In the genomic region with DNA sequence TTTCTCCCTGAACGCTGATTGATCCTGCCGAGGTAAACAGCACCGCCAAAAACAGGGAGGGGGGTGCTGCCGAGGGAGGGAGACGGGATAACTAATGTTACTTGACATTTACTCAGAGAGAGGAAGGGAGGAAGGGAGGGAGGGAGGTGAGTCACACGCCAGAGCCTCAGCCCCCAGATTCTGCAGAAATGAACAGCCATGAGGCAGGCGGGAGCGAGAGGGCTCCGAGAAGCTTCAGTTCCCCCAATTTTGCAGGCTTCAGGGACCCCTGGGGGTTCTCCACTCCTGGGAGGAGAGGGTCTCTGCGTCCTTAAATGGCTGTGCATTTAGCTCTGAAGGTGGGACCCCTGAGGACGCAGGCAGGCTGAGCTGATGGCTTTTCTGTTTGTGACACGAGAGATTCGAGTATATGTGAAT, we compare ENCODE assay signal across 8 cellular contexts. TPM values are rescaled to one million over a fixed set of nuclear protein-coding genes. Genes with fewer than 3 reads are reported as not detected.
DNase-seq lines count a peak whose midpoint lies in the region; ATAC-seq and TF ChIP-seq lines count a peak whose summit lies in the region.

No MANE protein-coding gene starts in this region.

- DNase-seq in CD8-positive, alpha-beta memory T cell = peak in 3 of 5 donors; percentile 3 to 66 (median 52)
- DNase-seq in RWPE2 (ENCODE audit: low spot score) (no peak), type B pancreatic cell (ENCODE audit: extremely low spot score, unreplicated experiment) (no peak), DMS79 (lab: John Stamatoyannopoulos, UW) (no peak), NCI-H2107 treated with DMSO at 0.1 percent for 48 hours (lab: John Stamatoyannopoulos, UW; ENCODE audit: unreplicated experiment) (no peak)
- peak; percentile 66 for DNase-seq in activated naive CD8-positive, alpha-beta T cell treated with anti-CD3 and anti-CD28 coated beads for 36 hours

- no peaks in the 10 kb centered on the region for H3K9me3 ChIP-seq in CD8-positive, alpha-beta memory T cell (ENCODE audit: low read length)
- H3K9me3 ChIP-seq in RWPE2 (ENCODE audit: severe bottlenecking) = no peaks in the 10 kb centered on the region

- peak overlapping the region; percentile 41 for H3K27ac ChIP-seq in CD8-positive, alpha-beta memory T cell (ENCODE audit: low read depth, low read length)
- no peak overlapping the region for H3K27ac ChIP-seq in RWPE2 (ENCODE audit: poor library complexity, severe bottlenecking)

- ATAC-seq in RWPE2 (ENCODE audit: low read depth) (peak; percentile 79; the same call in 2 of the 3 replicates), GM21576 (IDR thresholded peaks at IDR 0.05; ENCODE audit: unreplicated experiment) (no peak)

- TF ChIP-seq CTCF in RWPE2 (IDR thresholded peaks at IDR 0.05; ENCODE audit: poor library complexity, severe bottlenecking) = no peak
- TF ChIP-seq CTCF in nephron (IDR thresholded peaks at IDR 0.05; ENCODE audit: unreplicated experiment in 3 of 3) = no peak
- no peak for TF ChIP-seq CTCF in type B pancreatic cell (conservative IDR thresholded peaks at IDR 0.05)

- H3K27ac Mint-ChIP-seq in CD8-positive, alpha-beta memory T cell = peak overlapping the region; percentile 77 to 97 (median 91)
- peak overlapping the region; percentile 92 for H3K27ac Mint-ChIP-seq in activated naive CD8-positive, alpha-beta T cell treated with anti-CD3 and anti-CD28 coated beads for 36 hours
- peak overlapping the region in 2 of 3 experiments; percentile 56 to 58 for H3K27ac Mint-ChIP-seq in nephron
- H3K27ac Mint-ChIP-seq in type B pancreatic cell = peak overlapping the region; percentile 31

- CTCF ChIA-PET in CD8-positive, alpha-beta memory T cell (lab: Charles Lee) = interaction anchor here (1.3 to 4.8 kb wide), 7 partner anchors 16 to 106 kb away, joined by 4 to 33 read pairs (median 6); a partner anchor contains a TSS

- peaks cover 2 to 5% (median 2%) of the 10 kb centered on the region in 3 donors for H3K36me3 Mint-ChIP-seq in CD8-positive, alpha-beta memory T cell
- H3K36me3 Mint-ChIP-seq in activated naive CD8-positive, alpha-beta T cell treated with anti-CD3 and anti-CD28 coated beads for 36 hours = peaks cover 3% of the 10 kb centered on the region
- H3K36me3 Mint-ChIP-seq in nephron (ENCODE audit: low read depth) (no peaks in the 10 kb centered on the region), type B pancreatic cell (no peaks in the 10 kb centered on the region)

- H3K4me3 ChIP-seq in CD8-positive, alpha-beta memory T cell (ENCODE audit: low read length) = peak overlapping the region; percentile 54
- no peak overlapping the region for H3K4me3 ChIP-seq in RWPE2 (ENCODE audit: severe bottlenecking)

- H3K27me3 ChIP-seq in CD8-positive, alpha-beta memory T cell (ENCODE audit: insufficient read depth, low read length, poor library complexity, severe bottlenecking) = no peaks in the 10 kb centered on the region
- no peaks in the 10 kb centered on the region for H3K27me3 ChIP-seq in RWPE2 (ENCODE audit: insufficient read depth, poor library complexity, severe bottlenecking)

- H3K27me3 Mint-ChIP-seq in CD8-positive, alpha-beta memory T cell = peaks cover 0 to 1% of the 10 kb centered on the region in 2 donors
- H3K27me3 Mint-ChIP-seq in activated naive CD8-positive, alpha-beta T cell treated with anti-CD3 and anti-CD28 coated beads for 36 hours = no peaks in the 10 kb centered on the region
- H3K27me3 Mint-ChIP-seq in nephron (ENCODE audit: low read depth) (peaks cover 20% of the 10 kb centered on the region), type B pancreatic cell (no peaks in the 10 kb centered on the region)

- H3K36me3 ChIP-seq in CD8-positive, alpha-beta memory T cell (ENCODE audit: insufficient read depth, low read length) = no peaks in the 10 kb centered on the region
- H3K36me3 ChIP-seq in RWPE2 (ENCODE audit: low read depth) = no peaks in the 10 kb centered on the region

- peaks cover 45% of the 10 kb centered on the region for H3K4me1 ChIP-seq in CD8-positive, alpha-beta memory T cell (ENCODE audit: insufficient read depth, low read length)
- H3K4me1 ChIP-seq in RWPE2 (ENCODE audit: insufficient read depth, poor library complexity, severe bottlenecking) = no peaks in the 10 kb centered on the region

- peak overlapping the region; percentile 84 to 94 (median 90) for H3K4me3 Mint-ChIP-seq in CD8-positive, alpha-beta memory T cell
- H3K4me3 Mint-ChIP-seq in activated naive CD8-positive, alpha-beta T cell treated with anti-CD3 and anti-CD28 coated beads for 36 hours = peak overlapping the region; percentile 83
- H3K4me3 Mint-ChIP-seq in nephron (peak overlapping the region in 2 of 3 experiments; percentile 8 to 40), type B pancreatic cell (peak overlapping the region; percentile 39)

- POLR2A ChIA-PET in CD8-positive, alpha-beta memory T cell (lab: Charles Lee) = interaction anchor here (0.7 to 3.3 kb wide), 5 partner anchors 12 to 376 kb away, joined by 3 to 36 read pairs (median 4); a partner anchor contains a TSS

- H3K4me1 Mint-ChIP-seq in CD8-positive, alpha-beta memory T cell = peaks cover 57 to 81% (median 67%) of the 10 kb centered on the region in 3 donors
- H3K4me1 Mint-ChIP-seq in activated naive CD8-positive, alpha-beta T cell treated with anti-CD3 and anti-CD28 coated beads for 36 hours = peaks cover 45% of the 10 kb centered on the region
- peaks cover 8% of the 10 kb centered on the region for H3K4me1 Mint-ChIP-seq in nephron
- H3K4me1 Mint-ChIP-seq in type B pancreatic cell (ENCODE audit: unreplicated experiment) = peaks cover 12% of the 10 kb centered on the region

- H3K9me3 Mint-ChIP-seq in CD8-positive, alpha-beta memory T cell = peaks cover 0 to 2% (median 0%) of the 10 kb centered on the region in 5 donors
- peaks cover 9% of the 10 kb centered on the region for H3K9me3 Mint-ChIP-seq in activated naive CD8-positive, alpha-beta T cell treated with anti-CD3 and anti-CD28 coated beads for 36 hours
- H3K9me3 Mint-ChIP-seq in nephron (peaks cover 3% of the 10 kb centered on the region), type B pancreatic cell (no peaks in the 10 kb centered on the region)

RNA-seq across cellular contexts. Expression of a gene that starts 59.1 kb away (rescaled TPM):
- 1 to 10 TPM; 2.8 to 3.0 TPM for total RNA-seq in CD8-positive, alpha-beta memory T cell
- 0.16 TPM for polyA plus RNA-seq in CD8-positive, alpha-beta memory T cell
- total RNA-seq in activated naive CD8-positive, alpha-beta T cell treated with anti-CD3 and anti-CD28 coated beads for 36 hours = 1 to 10 TPM; 1.1 to 1.2 TPM
- 22.3 and 37.5 TPM in 2 replicates for total RNA-seq in type B pancreatic cell (ENCODE audit: low replicate concordance)

Comparison
In these comparisons a context has a peak if more than half of its experiments do, and no peak if none do; other contexts are left out.
1. DNase-seq: peak in CD8-positive, alpha-beta memory T cell (3 of 5) and activated naive CD8-positive, alpha-beta T cell treated with anti-CD3 and anti-CD28 coated beads for 36 hours (single experiment); none in RWPE2 (single experiment), type B pancreatic cell (single experiment), DMS79 (single experiment) and NCI-H2107 treated with DMSO at 0.1 percent for 48 hours (single experiment).
2. H3K27ac Mint-ChIP-seq: peak in every context shown above with its lines; median percentile 92 in activated naive CD8-positive, alpha-beta T cell treated with anti-CD3 and anti-CD28 coated beads for 36 hours; 91 in CD8-positive, alpha-beta memory T cell; 57 in nephron; 31 in type B pancreatic cell.
3. H3K4me3 Mint-ChIP-seq: peak in every context shown above with its lines; median percentile 90 in CD8-positive, alpha-beta memory T cell; 83 in activated naive CD8-positive, alpha-beta T cell treated with anti-CD3 and anti-CD28 coated beads for 36 hours; 39 in type B pancreatic cell; 24 in nephron.